1 cellular context compared by ENCODE assay signal in the genomic region with DNA sequence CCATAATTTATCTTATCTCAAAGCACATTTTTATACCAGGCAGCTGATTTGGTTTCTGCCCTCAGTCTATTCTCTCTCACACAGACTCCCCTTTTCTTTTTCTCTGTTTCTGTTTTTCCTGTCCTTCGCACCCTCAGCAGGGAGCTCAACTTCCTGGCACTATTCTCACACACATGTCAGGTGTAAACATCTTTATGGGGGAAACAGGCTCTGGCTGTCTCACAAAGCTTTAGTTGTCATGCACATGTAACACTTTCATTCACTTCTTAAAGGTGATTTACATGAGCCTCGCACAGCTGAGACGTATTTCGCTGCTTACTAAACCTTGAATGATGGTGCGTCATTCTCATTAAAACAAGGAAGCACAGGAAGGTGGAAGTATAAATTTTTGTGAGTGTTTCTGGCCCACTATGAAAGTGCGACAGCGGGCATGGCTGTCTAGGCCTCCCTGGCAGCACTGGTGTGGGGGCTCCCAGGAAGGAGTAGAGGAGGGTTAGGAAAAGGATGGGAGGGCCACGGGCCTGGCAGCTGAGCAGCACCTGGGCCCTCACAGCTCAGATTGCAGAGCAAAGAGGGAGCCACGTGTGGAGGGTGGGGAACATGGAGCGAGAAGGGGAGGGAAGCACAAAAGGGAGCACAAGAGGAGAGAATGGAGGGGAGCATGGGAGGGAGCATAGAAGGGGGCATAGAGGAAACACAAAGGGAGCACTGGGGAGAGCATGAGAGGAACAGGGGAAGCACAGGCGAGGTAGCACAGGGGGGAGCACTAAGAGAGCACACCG.
TF ChIP-seq lines count a peak whose summit lies in the region.

No MANE protein-coding gene starts in this region.

TF ChIP-seq in GM23338, 12 proteins besides CTCF, POLR2A, EP300 and RAD21 (continued from another document):
- TF ChIP-seq, protein P1, sequence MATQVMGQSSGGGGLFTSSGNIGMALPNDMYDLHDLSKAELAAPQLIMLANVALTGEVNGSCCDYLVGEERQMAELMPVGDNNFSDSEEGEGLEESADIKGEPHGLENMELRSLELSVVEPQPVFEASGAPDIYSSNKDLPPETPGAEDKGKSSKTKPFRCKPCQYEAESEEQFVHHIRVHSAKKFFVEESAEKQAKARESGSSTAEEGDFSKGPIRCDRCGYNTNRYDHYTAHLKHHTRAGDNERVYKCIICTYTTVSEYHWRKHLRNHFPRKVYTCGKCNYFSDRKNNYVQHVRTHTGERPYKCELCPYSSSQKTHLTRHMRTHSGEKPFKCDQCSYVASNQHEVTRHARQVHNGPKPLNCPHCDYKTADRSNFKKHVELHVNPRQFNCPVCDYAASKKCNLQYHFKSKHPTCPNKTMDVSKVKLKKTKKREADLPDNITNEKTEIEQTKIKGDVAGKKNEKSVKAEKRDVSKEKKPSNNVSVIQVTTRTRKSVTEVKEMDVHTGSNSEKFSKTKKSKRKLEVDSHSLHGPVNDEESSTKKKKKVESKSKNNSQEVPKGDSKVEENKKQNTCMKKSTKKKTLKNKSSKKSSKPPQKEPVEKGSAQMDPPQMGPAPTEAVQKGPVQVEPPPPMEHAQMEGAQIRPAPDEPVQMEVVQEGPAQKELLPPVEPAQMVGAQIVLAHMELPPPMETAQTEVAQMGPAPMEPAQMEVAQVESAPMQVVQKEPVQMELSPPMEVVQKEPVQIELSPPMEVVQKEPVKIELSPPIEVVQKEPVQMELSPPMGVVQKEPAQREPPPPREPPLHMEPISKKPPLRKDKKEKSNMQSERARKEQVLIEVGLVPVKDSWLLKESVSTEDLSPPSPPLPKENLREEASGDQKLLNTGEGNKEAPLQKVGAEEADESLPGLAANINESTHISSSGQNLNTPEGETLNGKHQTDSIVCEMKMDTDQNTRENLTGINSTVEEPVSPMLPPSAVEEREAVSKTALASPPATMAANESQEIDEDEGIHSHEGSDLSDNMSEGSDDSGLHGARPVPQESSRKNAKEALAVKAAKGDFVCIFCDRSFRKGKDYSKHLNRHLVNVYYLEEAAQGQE (IDR thresholded peaks at IDR 0.05; ENCODE audit: unreplicated experiment): no peak
- TF ChIP-seq, protein P2, sequence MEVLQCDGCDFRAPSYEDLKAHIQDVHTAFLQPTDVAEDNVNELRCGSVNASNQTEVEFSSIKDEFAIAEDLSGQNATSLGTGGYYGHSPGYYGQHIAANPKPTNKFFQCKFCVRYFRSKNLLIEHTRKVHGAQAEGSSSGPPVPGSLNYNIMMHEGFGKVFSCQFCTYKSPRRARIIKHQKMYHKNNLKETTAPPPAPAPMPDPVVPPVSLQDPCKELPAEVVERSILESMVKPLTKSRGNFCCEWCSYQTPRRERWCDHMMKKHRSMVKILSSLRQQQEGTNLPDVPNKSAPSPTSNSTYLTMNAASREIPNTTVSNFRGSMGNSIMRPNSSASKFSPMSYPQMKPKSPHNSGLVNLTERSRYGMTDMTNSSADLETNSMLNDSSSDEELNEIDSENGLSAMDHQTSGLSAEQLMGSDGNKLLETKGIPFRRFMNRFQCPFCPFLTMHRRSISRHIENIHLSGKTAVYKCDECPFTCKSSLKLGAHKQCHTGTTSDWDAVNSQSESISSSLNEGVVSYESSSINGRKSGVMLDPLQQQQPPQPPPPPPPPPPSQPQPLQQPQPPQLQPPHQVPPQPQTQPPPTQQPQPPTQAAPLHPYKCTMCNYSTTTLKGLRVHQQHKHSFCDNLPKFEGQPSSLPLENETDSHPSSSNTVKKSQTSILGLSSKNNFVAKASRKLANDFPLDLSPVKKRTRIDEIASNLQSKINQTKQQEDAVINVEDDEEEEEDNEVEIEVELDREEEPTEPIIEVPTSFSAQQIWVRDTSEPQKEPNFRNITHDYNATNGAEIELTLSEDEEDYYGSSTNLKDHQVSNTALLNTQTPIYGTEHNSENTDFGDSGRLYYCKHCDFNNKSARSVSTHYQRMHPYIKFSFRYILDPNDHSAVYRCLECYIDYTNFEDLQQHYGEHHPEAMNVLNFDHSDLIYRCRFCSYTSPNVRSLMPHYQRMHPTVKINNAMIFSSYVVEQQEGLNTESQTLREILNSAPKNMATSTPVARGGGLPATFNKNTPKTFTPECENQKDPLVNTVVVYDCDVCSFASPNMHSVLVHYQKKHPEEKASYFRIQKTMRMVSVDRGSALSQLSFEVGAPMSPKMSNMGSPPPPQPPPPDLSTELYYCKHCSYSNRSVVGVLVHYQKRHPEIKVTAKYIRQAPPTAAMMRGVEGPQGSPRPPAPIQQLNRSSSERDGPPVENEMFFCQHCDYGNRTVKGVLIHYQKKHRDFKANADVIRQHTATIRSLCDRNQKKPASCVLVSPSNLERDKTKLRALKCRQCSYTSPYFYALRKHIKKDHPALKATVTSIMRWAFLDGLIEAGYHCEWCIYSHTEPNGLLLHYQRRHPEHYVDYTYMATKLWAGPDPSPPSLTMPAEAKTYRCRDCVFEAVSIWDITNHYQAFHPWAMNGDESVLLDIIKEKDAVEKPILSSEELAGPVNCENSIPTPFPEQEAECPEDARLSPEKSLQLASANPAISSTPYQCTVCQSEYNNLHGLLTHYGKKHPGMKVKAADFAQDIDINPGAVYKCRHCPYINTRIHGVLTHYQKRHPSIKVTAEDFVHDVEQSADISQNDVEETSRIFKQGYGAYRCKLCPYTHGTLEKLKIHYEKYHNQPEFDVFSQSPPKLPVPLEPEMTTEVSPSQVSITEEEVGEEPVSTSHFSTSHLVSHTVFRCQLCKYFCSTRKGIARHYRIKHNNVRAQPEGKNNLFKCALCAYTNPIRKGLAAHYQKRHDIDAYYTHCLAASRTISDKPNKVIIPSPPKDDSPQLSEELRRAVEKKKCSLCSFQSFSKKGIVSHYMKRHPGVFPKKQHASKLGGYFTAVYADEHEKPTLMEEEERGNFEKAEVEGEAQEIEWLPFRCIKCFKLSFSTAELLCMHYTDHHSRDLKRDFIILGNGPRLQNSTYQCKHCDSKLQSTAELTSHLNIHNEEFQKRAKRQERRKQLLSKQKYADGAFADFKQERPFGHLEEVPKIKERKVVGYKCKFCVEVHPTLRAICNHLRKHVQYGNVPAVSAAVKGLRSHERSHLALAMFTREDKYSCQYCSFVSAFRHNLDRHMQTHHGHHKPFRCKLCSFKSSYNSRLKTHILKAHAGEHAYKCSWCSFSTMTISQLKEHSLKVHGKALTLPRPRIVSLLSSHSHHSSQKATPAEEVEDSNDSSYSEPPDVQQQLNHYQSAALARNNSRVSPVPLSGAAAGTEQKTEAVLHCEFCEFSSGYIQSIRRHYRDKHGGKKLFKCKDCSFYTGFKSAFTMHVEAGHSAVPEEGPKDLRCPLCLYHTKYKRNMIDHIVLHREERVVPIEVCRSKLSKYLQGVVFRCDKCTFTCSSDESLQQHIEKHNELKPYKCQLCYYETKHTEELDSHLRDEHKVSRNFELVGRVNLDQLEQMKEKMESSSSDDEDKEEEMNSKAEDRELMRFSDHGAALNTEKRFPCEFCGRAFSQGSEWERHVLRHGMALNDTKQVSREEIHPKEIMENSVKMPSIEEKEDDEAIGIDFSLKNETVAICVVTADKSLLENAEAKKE (CRISPR knock-in tag; IDR thresholded peaks at IDR 0.05): no peak
- no peak for TF ChIP-seq ZNF114 (CRISPR knock-in tag; IDR thresholded peaks at IDR 0.05)
- TF ChIP-seq NANOG (IDR thresholded peaks at IDR 0.05; ENCODE audit: borderline replicate concordance): no peak
- TF ChIP-seq CREB1 (CRISPR knock-in tag; IDR thresholded peaks at IDR 0.05; ENCODE audit: low read depth): no peak
- no peak for TF ChIP-seq POLR2AphosphoS5 (IDR thresholded peaks at IDR 0.05; ENCODE audit: low read depth)
TF ChIP-seq in GM23338: peak in this region for 0.
